Comparison of ENCODE assay signal across 15 cellular contexts in genomic region chr16:87562201-87562600, GRCh38.
DNase-seq lines count a peak whose midpoint lies in the region; ATAC-seq lines count a peak whose summit lies in the region.
"Had no signal": no experiment of that assay in that cellular context is flagged by ENCODE, and none has a peak within 500 bp of the region (broad histone marks: within the 10 kb centered on the region; RNA-seq: fewer than 3 reads in every experiment).

No MANE protein-coding gene starts in this region.

- peak in 2 of 3 experiments; percentile 47 to 66 for DNase-seq in NCI-H1417 (lab: John Stamatoyannopoulos, UW)
- DNase-seq in NCI-H1417 treated with DMSO at 0.1 percent for 48 hours (lab: John Stamatoyannopoulos, UW): no peak
- DNase-seq in DMS153 treated with DMSO at 0.1 percent for 48 hours (lab: John Stamatoyannopoulos, UW; ENCODE audit: unreplicated experiment): peak; percentile 13
- peak; percentile 73 for DNase-seq in NCI-H2171 (lab: John Stamatoyannopoulos, UW)
- peak; percentile 92 for DNase-seq in cerebellar cortex (ENCODE audit: low spot score)
- DNase-seq in middle frontal gyrus (ENCODE audit: extremely low spot score, low spot score): no peak
- no peak for DNase-seq in activated naive CD4-positive, alpha-beta T cell treated with Interleukin-2 at 50 U/mL for 16 hours
- DNase-seq: 8988T; CD8-positive, alpha-beta T cell; HFFc6; NCI-H1436; NCI-H526 treated with DMSO at 0.1 percent for 48 hours; PC-3; SW 1271 had no signal

- no peak for ATAC-seq in GM18873 (IDR thresholded peaks at IDR 0.05; ENCODE audit: low FRiP score, unreplicated experiment)
- ATAC-seq: CD8-positive, alpha-beta T cell; PC-3 had no signal

Comparison
In these comparisons a context has a peak if more than half of its experiments do, and no peak if none do; other contexts are left out.
1. DNase-seq: peak in NCI-H1417 (2 of 3), DMS153 treated with DMSO at 0.1 percent for 48 hours (single experiment), NCI-H2171 (single experiment) and cerebellar cortex (single experiment); none in NCI-H1417 treated with DMSO at 0.1 percent for 48 hours (single experiment), middle frontal gyrus (single experiment) and activated naive CD4-positive, alpha-beta T cell treated with Interleukin-2 at 50 U/mL for 16 hours (single experiment).